Comparison of ENCODE assay signal across 8 cellular contexts in genomic region chr2:102355526-102356380, GRCh38. TPM values are rescaled to one million over a fixed set of nuclear protein-coding genes. Genes with fewer than 3 reads are reported as not detected.
A peak's percentile ranks its signal among the peaks of the same experiment; 100 is the strongest.
DNase-seq lines count a peak whose midpoint lies in the region; ATAC-seq and TF ChIP-seq lines count a peak whose summit lies in the region.

Gene IL18R1, plus strand, starts transcription at chr2:102355796. Its CDS starts 6,865 bp downstream, at chr2:102362661.

- H3K9me3 ChIP-seq in CD8-positive, alpha-beta T cell (ENCODE audit: low read length): no peaks in the 10 kb centered on the region
- no peaks in the 10 kb centered on the region for H3K9me3 ChIP-seq in Panc1 (ENCODE audit: control insufficient read depth, insufficient read depth, low read depth, low read length)

- peak within 1 kb of the TSS; percentile 91 for H3K4me3 ChIP-seq in CD8-positive, alpha-beta T cell (ENCODE audit: low read depth, low read length)
- peak within 1 kb of the TSS; percentile 42 to 66 for H3K4me3 ChIP-seq in Panc1 (ENCODE audit: low read depth in 2 of 2, low read length in 2 of 2)
- peak within 1 kb of the TSS; percentile 79 for H3K4me3 ChIP-seq in fibroblast of the aortic adventitia (ENCODE audit: low read depth, low read length)

- peak within 1 kb of the TSS; percentile 95 for H3K4me3 Mint-ChIP-seq in CD8-positive, alpha-beta T cell
- H3K4me3 Mint-ChIP-seq in neural crest cell: peak within 1 kb of the TSS; percentile 89
- peak within 1 kb of the TSS; percentile 99 for H3K4me3 Mint-ChIP-seq in stimulated activated naive CD8-positive, alpha-beta T cell treated with anti-CD3 and anti-CD28 coated beads, Interleukin-15, amount 100 ng/mL, for 72 hours

- H3K27ac ChIP-seq in CD8-positive, alpha-beta T cell (ENCODE audit: low read depth, low read length): peak within 1 kb of the TSS; percentile 63
- H3K27ac ChIP-seq in Panc1 (ENCODE audit: low read length): no peak within 1 kb of the TSS

- peak; percentile 79 for TF ChIP-seq CTCF in CD8-positive, alpha-beta T cell (IDR thresholded peaks at IDR 0.05)
- peak; percentile 98 for TF ChIP-seq CTCF in Panc1 (IDR thresholded peaks at IDR 0.05)
- TF ChIP-seq CTCF in fibroblast of the aortic adventitia (IDR thresholded peaks at IDR 0.05; ENCODE audit: insufficient read depth, low read length): peak; percentile 64
- TF ChIP-seq CTCF in neural crest cell (conservative IDR thresholded peaks at IDR 0.05): peak; percentile 78

- no peaks in the 10 kb centered on the region for H3K36me3 ChIP-seq in CD8-positive, alpha-beta T cell (ENCODE audit: insufficient read depth, low read length)
- H3K36me3 ChIP-seq in Panc1 (ENCODE audit: control insufficient read depth, insufficient read depth, low read length): no peaks in the 10 kb centered on the region

- no peaks in the 10 kb centered on the region for H3K9me3 Mint-ChIP-seq in CD8-positive, alpha-beta T cell
- H3K9me3 Mint-ChIP-seq in neural crest cell: no peaks in the 10 kb centered on the region
- no peaks in the 10 kb centered on the region for H3K9me3 Mint-ChIP-seq in stimulated activated naive CD8-positive, alpha-beta T cell treated with anti-CD3 and anti-CD28 coated beads, Interleukin-15, amount 100 ng/mL, for 72 hours

- BruUV-seq in Panc1 (replicated peaks; lab: Mats Ljungman, UMichigan): no TSS peak

- peak within 1 kb of the TSS; percentile 96 for H3K27ac Mint-ChIP-seq in CD8-positive, alpha-beta T cell
- no peak within 1 kb of the TSS for H3K27ac Mint-ChIP-seq in neural crest cell (ENCODE audit: unreplicated experiment)
- peak within 1 kb of the TSS; percentile 92 to 96 for H3K27ac Mint-ChIP-seq in stimulated activated naive CD8-positive, alpha-beta T cell treated with anti-CD3 and anti-CD28 coated beads, Interleukin-15, amount 100 ng/mL, for 72 hours

- in situ Hi-C loops in Panc1 (cut with HindIII; ENCODE audit: low pct_unique_long_range_greater_than_20kb, low sequenced_read_pairs): no loop called here

- CTCF ChIA-PET in CD8-positive, alpha-beta T cell (lab: Charles Lee): interaction anchor here (0.5 to 3.1 kb wide), 22 partner anchors 10 to 335 kb away, joined by 3 to 17 read pairs (median 3); partner anchors contain the start of gene IL18RAP
- CTCF ChIA-PET in Panc1 (lab: Charles Lee): interaction anchor here (0.7 to 0.9 kb wide), 3 partner anchors 54 to 115 kb away, joined by 4 to 8 read pairs (median 4); no protein-coding TSS in a partner anchor

- H3K27me3 ChIP-seq in CD8-positive, alpha-beta T cell (ENCODE audit: insufficient read depth, low read length): no peaks in the 10 kb centered on the region
- peaks cover 15% of the 10 kb centered on the region for H3K27me3 ChIP-seq in Panc1 (ENCODE audit: control insufficient read depth, insufficient read depth, low read length)

- peaks cover 40% of the 10 kb centered on the region for H3K4me1 Mint-ChIP-seq in CD8-positive, alpha-beta T cell (ENCODE audit: low read depth)
- H3K4me1 Mint-ChIP-seq in neural crest cell: peaks cover 3% of the 10 kb centered on the region
- peaks cover 45% of the 10 kb centered on the region for H3K4me1 Mint-ChIP-seq in stimulated activated naive CD8-positive, alpha-beta T cell treated with anti-CD3 and anti-CD28 coated beads, Interleukin-15, amount 100 ng/mL, for 72 hours

- peak; percentile 22 to 81 (median 60) for DNase-seq in CD8-positive, alpha-beta T cell
- DNase-seq in Panc1 (ENCODE audit: low read depth, low spot score) (no peak), fibroblast of the aortic adventitia (ENCODE audit: low read depth) (peak; percentile 67), neural crest cell (ENCODE audit: low read depth, low spot score) (peak; percentile 72)
- DNase-seq in activated T-helper 1 cell treated with anti-CD3 and anti-CD28 coated beads, Interleukin-2, amount 50 U/mL, for 16 hours (ENCODE audit: low read depth in 1 of 2, low spot score in 1 of 2): peak; percentile 16 to 59
- DNase-seq in stimulated activated naive CD8-positive, alpha-beta T cell treated with anti-CD3 and anti-CD28 coated beads, Interleukin-15, amount 100 ng/mL, for 72 hours: peak; percentile 83 to 84

- peak; percentile 79 for ATAC-seq in CD8-positive, alpha-beta T cell
- ATAC-seq in GM19324 (IDR thresholded peaks at IDR 0.05; ENCODE audit: low FRiP score, unreplicated experiment): peak; percentile 93
- peak; percentile 81 for ATAC-seq in HG03457 (IDR thresholded peaks at IDR 0.05; ENCODE audit: unreplicated experiment)
- ATAC-seq in Panc1: peak; percentile 100
- peak; percentile 90 for ATAC-seq in stimulated activated naive CD8-positive, alpha-beta T cell treated with anti-CD3 and anti-CD28 coated beads, Interleukin-15, amount 100 ng/mL, for 72 hours

- intact Hi-C loops in CD8-positive, alpha-beta T cell (cut with DNase I, micrococcal nuclease): loop anchor here (1.0 to 5.0 kb wide), 12 partner anchors 12 to 473 kb away; no protein-coding TSS in a partner anchor
- intact Hi-C loops in Panc1 (cut with micrococcal nuclease; ENCODE audit: unreplicated experiment): loop anchor here (5.0 kb wide), 1 partner anchor 103 kb away; no protein-coding TSS in a partner anchor

- H3K27me3 Mint-ChIP-seq in CD8-positive, alpha-beta T cell (ENCODE audit: low read depth): no peaks in the 10 kb centered on the region
- peaks cover 63% of the 10 kb centered on the region for H3K27me3 Mint-ChIP-seq in neural crest cell (ENCODE audit: low read depth)
- H3K27me3 Mint-ChIP-seq in stimulated activated naive CD8-positive, alpha-beta T cell treated with anti-CD3 and anti-CD28 coated beads, Interleukin-15, amount 100 ng/mL, for 72 hours: no peaks in the 10 kb centered on the region

- H3K4me1 ChIP-seq in CD8-positive, alpha-beta T cell (ENCODE audit: insufficient read depth, low read length): peaks cover 14% of the 10 kb centered on the region
- no peaks in the 10 kb centered on the region for H3K4me1 ChIP-seq in Panc1 (ENCODE audit: control insufficient read depth, insufficient read depth, low read length)

- peaks cover 3% of the 10 kb centered on the region for H3K36me3 Mint-ChIP-seq in CD8-positive, alpha-beta T cell
- no peaks in the 10 kb centered on the region for H3K36me3 Mint-ChIP-seq in neural crest cell (ENCODE audit: low read depth)

- POLR2A ChIA-PET in CD8-positive, alpha-beta T cell (lab: Charles Lee): interaction anchor here (0.6 to 1.0 kb wide), 3 partner anchors 83 to 102 kb away, joined by 3 read pairs; no protein-coding TSS in a partner anchor
- POLR2A ChIA-PET in Panc1 (lab: Charles Lee): interaction anchor here (0.6 kb wide), 1 partner anchor 1791 kb away, joined by 3 read pairs; no protein-coding TSS in a partner anchor

RNA-seq across cellular contexts. Expression of gene IL18R1, which starts in this region (rescaled TPM):
- 1 to 10 TPM; 7.0 to 7.7 TPM for total RNA-seq in CD8-positive, alpha-beta T cell
- total RNA-seq in Panc1 (2021; ENCODE audit: unreplicated experiment): 0.08 TPM
- not detected for polyA plus RNA-seq in Panc1 (2012; ENCODE audit: insufficient read length)
- total RNA-seq in fibroblast of the aortic adventitia (ENCODE audit: low replicate concordance): 4.7 and 6.8 TPM in 2 replicates
- not detected in 2 replicates for total RNA-seq in neural crest cell

Comparison
In these comparisons a context has a peak if more than half of its experiments do, and no peak if none do; other contexts are left out.
1. Peak in ATAC-seq and H3K4me3 ChIP-seq in Panc1; RNA of the gene not detected or under 1 TPM.
2. Peak in DNase-seq in neural crest cell; RNA of the gene not detected or under 1 TPM.